In the genomic region with DNA sequence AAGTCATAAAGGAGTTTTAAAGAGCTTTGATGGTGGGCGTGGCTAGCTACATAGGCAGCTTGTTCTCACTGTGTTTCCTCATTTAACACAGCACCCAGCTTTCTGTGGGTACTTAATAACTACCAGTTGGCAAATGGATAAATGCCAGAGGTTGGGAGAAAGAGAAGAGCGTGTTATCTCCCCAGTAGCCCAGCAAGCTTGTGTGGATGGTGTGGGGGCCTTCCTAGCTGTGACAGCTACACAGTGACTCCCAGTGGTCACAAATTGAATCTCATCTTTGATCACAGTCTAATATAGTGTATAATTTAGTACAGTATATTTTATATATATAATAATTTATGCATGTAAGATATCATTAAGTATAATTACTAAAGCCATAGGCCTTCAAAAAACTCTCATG, we compare ENCODE assay signal across 8 cellular contexts.
DNase-seq lines count a peak whose midpoint lies in the region; ATAC-seq and TF ChIP-seq lines count a peak whose summit lies in the region.

No MANE protein-coding gene starts in this region.

- no peak overlapping the region for H3K4me2 ChIP-seq in mesendoderm (ENCODE audit: low read length)

- H3K9ac ChIP-seq in mesendoderm (ENCODE audit: low read length) = no peak overlapping the region

- peaks cover 2% of the 10 kb centered on the region for H3K36me3 ChIP-seq in mesendoderm (ENCODE audit: control insufficient read depth, insufficient read depth, low read length)
- H3K36me3 ChIP-seq in aorta (ENCODE audit: control insufficient read depth in 1 of 2, insufficient read depth in 2 of 2, low read length in 1 of 2) = no peaks in the 10 kb centered on the region

- H4K5ac ChIP-seq in mesendoderm (ENCODE audit: low read length) = no peak overlapping the region

- no peak overlapping the region for H2BK120ac ChIP-seq in mesendoderm (ENCODE audit: low read depth, low read length)

- no peaks in the 10 kb centered on the region for H3K9me3 ChIP-seq in aorta (ENCODE audit: control insufficient read depth, low read length)

- no peak overlapping the region for H2BK15ac ChIP-seq in mesendoderm (replicated peaks; ENCODE audit: low read depth)

- H3K23ac ChIP-seq in mesendoderm (ENCODE audit: low read length) = no peak overlapping the region

- H3K27ac ChIP-seq in mesendoderm (ENCODE audit: low read depth, low read length) (no peak overlapping the region), aorta (ENCODE audit: low read depth in 1 of 2, low read length in 2 of 2) (no peak overlapping the region)

- no CpG with 5 or more reads among the region's 2 CpGs for WGBS in mesendoderm (ENCODE audit: extremely low coverage, insufficient coverage, low lambda C conversion rate)
- 9 to 18% methylated on average over 2 of the region's 2 CpGs for WGBS in aorta, 2 donors

- H3K4me1 ChIP-seq in mesendoderm (ENCODE audit: control insufficient read depth, low read depth, low read length) (peaks cover 2% of the 10 kb centered on the region), aorta (ENCODE audit: control insufficient read depth in 1 of 2, insufficient read depth in 2 of 2, low read length in 2 of 2) (no peaks in the 10 kb centered on the region)

- H3K79me2 ChIP-seq in mesendoderm (ENCODE audit: control insufficient read depth, insufficient read depth, low read length) = no peaks in the 10 kb centered on the region

- TF ChIP-seq CTCF in cardiac fibroblast (IDR thresholded peaks at IDR 0.05; ENCODE audit: low read depth, low read length) = peak; percentile 65

- no peaks in the 10 kb centered on the region for H3K79me1 ChIP-seq in mesendoderm (ENCODE audit: low read length)

- DNase-seq in DMS 273 treated with DMSO at 0.1 percent for 48 hours (lab: John Stamatoyannopoulos, UW) = peak; percentile 60
- peak; percentile 1 for DNase-seq in NCI-H226
- peak; percentile 82 to 92 for DNase-seq in cardiac fibroblast (ENCODE audit: low read depth in 2 of 2)
- peak; percentile 86 for DNase-seq in mesendoderm
- no peak for DNase-seq in aorta
- no peak for DNase-seq in NCI-H510A (lab: John Stamatoyannopoulos, UW)
- no peak for DNase-seq in NCI-H2196 (lab: John Stamatoyannopoulos, UW; ENCODE audit: unreplicated experiment)

- H3K4ac ChIP-seq in mesendoderm (ENCODE audit: low read depth, low read length) = no peak overlapping the region

- H3K27me3 ChIP-seq in mesendoderm (ENCODE audit: insufficient read depth, low read length, poor library complexity) = no peaks in the 10 kb centered on the region
- no peaks in the 10 kb centered on the region for H3K27me3 ChIP-seq in aorta (ENCODE audit: control insufficient read depth in 1 of 2, insufficient read depth in 2 of 2, low read length in 1 of 2)

- no peak overlapping the region for H2BK5ac ChIP-seq in mesendoderm (ENCODE audit: low read length)

- H3K18ac ChIP-seq in mesendoderm (ENCODE audit: low read length) = no peak overlapping the region

- H3K56ac ChIP-seq in mesendoderm (ENCODE audit: low read length) = no peak overlapping the region

- ATAC-seq in HG02642 (IDR thresholded peaks at IDR 0.05; ENCODE audit: poor library complexity, unreplicated experiment) (peak; percentile 75), aorta (ENCODE audit: low FRiP score) (no peak)

- no peak overlapping the region for H4K8ac ChIP-seq in mesendoderm (ENCODE audit: low read depth, low read length)

- intact Hi-C loops in aorta (cut with DNase I) = loop anchor here (10.0 kb wide), 2 partner anchors 237 to 1887 kb away; no protein-coding TSS in a partner anchor

- H3K4me3 ChIP-seq in cardiac fibroblast (replicated peaks in 1 of 2; ENCODE audit: low read depth in 2 of 2, low read length in 2 of 2) (no peak overlapping the region), mesendoderm (ENCODE audit: low read length) (no peak overlapping the region), aorta (ENCODE audit: low read length in 2 of 2) (no peak overlapping the region)

- H2AK5ac ChIP-seq in mesendoderm (ENCODE audit: low read length) = no peak overlapping the region

Comparison
In these comparisons a context has a peak if more than half of its experiments do, and no peak if none do; other contexts are left out.
1. DNase-seq: peak in DMS 273 treated with DMSO at 0.1 percent for 48 hours (single experiment), NCI-H226 (single experiment), cardiac fibroblast (2 of 2) and mesendoderm (single experiment); none in aorta (0 of 2), NCI-H510A (single experiment) and NCI-H2196 (single experiment).